24 cellular contexts compared by ENCODE assay signal in genomic region chr2:178204987-178205386, GRCh38. TPM values are rescaled to one million over a fixed set of nuclear protein-coding genes. Genes with fewer than 3 reads are reported as not detected.
"Had no signal": no experiment of that assay in that cellular context is flagged by ENCODE, and none has a peak within 500 bp of the region (broad histone marks: within the 10 kb centered on the region; RNA-seq: fewer than 3 reads in every experiment).

No MANE protein-coding gene starts in this region.

- DNase-seq: activated B cell treated with CpG ODN at 0.5 μM for 24 hours; activated CD4-positive, alpha-beta T cell treated with anti-CD3 and anti-CD28 coated beads for 36 hours; activated CD4-positive, alpha-beta T cell treated with anti-CD3 and anti-CD28 coated beads, Interleukin-2, amount 50 U/mL, for 4 hours; activated CD8-positive, alpha-beta memory T cell treated with anti-CD3 and anti-CD28 coated beads for 24 hours; activated CD8-positive, alpha-beta memory T cell treated with anti-CD3 and anti-CD28 coated beads, Interleukin-2, amount 50 U/mL, for 4 hours; activated T-cell treated with anti-CD3 and anti-CD28 coated beads, Interleukin-2, amount 50 U/mL, for 24 hours; aorta; cerebellar nuclear complex; endodermal cell; heart right ventricle; islet precursor cell; left cardiac atrium; mesendoderm; naive B cell; right cardiac atrium; stimulated activated CD4-positive, alpha-beta T cell treated with anti-CD3 and anti-CD28 coated beads, Interleukin-4, amount 100 ng/mL, for 4 hours; substantia nigra; T-helper 9 cell; tibial artery had no signal

- H3K36me3 ChIP-seq: breast epithelium, heart right ventricle, prostate gland, tibial artery had no signal

- H3K27me3 ChIP-seq: breast epithelium, heart right ventricle, tibial artery had no signal

- H3K27ac ChIP-seq: breast epithelium, coronary artery, heart right ventricle, prostate gland, tibial artery had no signal

- ATAC-seq: activated CD4-positive, alpha-beta T cell treated with anti-CD3 and anti-CD28 coated beads for 36 hours; activated naive CD4-positive, alpha-beta T cell treated with anti-CD3 and anti-CD28 coated beads, Interleukin-2, amount 50 U/mL, for 72 hours; activated T-helper 17 cell treated with anti-CD3 and anti-CD28 coated beads, Interleukin-2, amount 50 U/mL, for 72 hours; heart right ventricle; right cardiac atrium had no signal

- H3K9me3 ChIP-seq: breast epithelium, heart right ventricle, prostate gland, tibial artery had no signal

- H3K4me1 ChIP-seq: breast epithelium, prostate gland had no signal

- H3K4me3 ChIP-seq: breast epithelium, coronary artery, heart right ventricle, prostate gland, tibial artery had no signal

RNA-seq across cellular contexts. Expression of gene OSBPL6, which starts 10.7 kb away (rescaled TPM):
- total RNA-seq: activated B cell treated with CpG ODN at 0.5 μM for 24 hours had no signal
